Comparison of ENCODE assay signal across 8 cellular contexts in the genomic region with DNA sequence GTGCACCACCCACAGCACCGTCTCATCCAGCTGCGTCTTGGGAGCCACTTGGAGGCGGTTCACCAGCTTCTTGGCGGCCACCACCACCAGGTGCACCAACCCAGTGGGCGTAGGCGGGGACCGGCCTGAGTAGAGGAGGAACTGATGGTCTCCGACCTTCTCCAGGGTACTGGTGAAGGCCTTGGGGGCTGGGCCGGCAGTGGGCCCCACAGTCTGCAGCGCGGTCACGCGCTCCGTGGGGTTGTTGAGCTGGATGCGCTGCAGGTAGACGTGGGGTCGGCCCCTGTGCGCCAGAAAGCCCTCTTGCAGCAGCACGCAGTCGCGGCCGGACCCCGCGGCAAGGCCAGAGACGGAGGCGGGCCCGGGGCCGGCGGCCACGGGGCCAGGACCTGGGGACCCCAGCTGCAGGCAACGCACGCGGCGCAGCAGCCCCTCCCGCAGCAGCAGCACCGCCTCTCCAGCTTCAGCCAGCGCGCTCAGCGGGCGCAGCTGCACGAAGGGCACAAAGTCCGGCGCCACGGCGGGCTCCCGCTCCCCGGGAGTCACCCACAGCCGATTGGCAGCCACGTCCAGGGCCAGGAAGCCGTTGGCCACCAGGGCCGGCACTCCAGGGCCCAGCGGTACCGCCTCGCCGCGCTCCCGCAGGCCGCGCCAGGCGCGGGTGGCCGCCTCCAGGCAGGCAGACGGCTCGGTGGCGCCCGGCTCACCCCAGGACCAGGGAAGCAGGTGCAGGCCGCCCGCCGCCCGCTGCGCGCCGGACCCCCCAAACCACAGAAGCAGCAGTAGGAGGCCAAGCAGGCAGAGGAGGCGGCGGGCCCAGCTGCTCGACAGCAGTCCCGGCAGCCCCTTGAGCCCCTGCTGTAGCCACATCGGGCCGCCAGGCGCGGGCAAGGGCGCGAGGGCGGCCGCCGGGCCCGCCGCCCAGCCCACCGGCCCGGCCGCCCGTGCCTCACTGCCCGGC. TPM values are rescaled to one million over a fixed set of nuclear protein-coding genes. Genes with fewer than 3 reads are reported as not detected.
DNase-seq lines count a peak whose midpoint lies in the region; ATAC-seq, FAIRE-seq and TF ChIP-seq lines count a peak whose summit lies in the region.
"Not testable (repeated sequence)": the region's sequence is repeated elsewhere in the genome, so short reads cannot be mapped to it uniquely, and the experiment has no call there.

No MANE protein-coding gene starts in this region.

- not testable (repeated sequence) for H3K27ac ChIP-seq in A549; Panc1 (ENCODE audit: low read length); foreskin keratinocyte; kidney (ENCODE audit: low read depth in 2 of 2, low read length in 2 of 2)

- CTCF ChIA-PET in A549 (lab: Yijun Ruan, JAX); Panc1 (lab: Charles Lee): not testable (repeated sequence)

- H3K27me3 ChIP-seq in Panc1 (ENCODE audit: control insufficient read depth, insufficient read depth, low read length); foreskin keratinocyte: not testable (repeated sequence)

- intact Hi-C loops in Panc1 (cut with micrococcal nuclease; ENCODE audit: unreplicated experiment); kidney (cut with DNase I); natural killer cell (cut with micrococcal nuclease): not testable (repeated sequence)

- H3K9ac ChIP-seq in kidney (ENCODE audit: low read length in 2 of 2) = not testable (repeated sequence)

- in situ Hi-C loops in Panc1 (cut with HindIII; ENCODE audit: low pct_unique_long_range_greater_than_20kb, low sequenced_read_pairs) = not testable (repeated sequence)

- H3K4me3 Mint-ChIP-seq in natural killer cell = not testable (repeated sequence)
- H3K4me3 Mint-ChIP-seq in stimulated activated memory B cell treated with anti-CD40 and anti-IgM and Interleukin-4, amounts not matched to agents 10 μg/mL and 1 μg/mL and 100 μg/mL, for 72 hours = peak overlapping the region; percentile 72

- H3K36me3 ChIP-seq in Panc1 (ENCODE audit: control insufficient read depth, insufficient read depth, low read length); kidney (ENCODE audit: control insufficient read depth in 1 of 2, insufficient read depth in 2 of 2, low read length in 2 of 2): not testable (repeated sequence)

- H3K9me3 ChIP-seq in A549; Panc1 (ENCODE audit: control insufficient read depth, insufficient read depth, low read depth, low read length); kidney (ENCODE audit: control insufficient read depth in 1 of 2, low read length in 2 of 2): not testable (repeated sequence)

- not testable (repeated sequence) for BruUV-seq in Panc1 (replicated peaks; lab: Mats Ljungman, UMichigan)

- not testable (repeated sequence) for H3K4me3 ChIP-seq in A549; Panc1 (ENCODE audit: low read depth in 2 of 2, low read length in 2 of 2); kidney (ENCODE audit: low read length in 2 of 2)

- not testable (repeated sequence) for H3K4me1 ChIP-seq in A549; Panc1 (ENCODE audit: control insufficient read depth, insufficient read depth, low read length); foreskin keratinocyte; kidney (ENCODE audit: control insufficient read depth in 1 of 2, insufficient read depth in 1 of 2, low read depth in 1 of 2, low read length in 2 of 2)

- not testable (repeated sequence) for H3K4me2 ChIP-seq in A549

- not testable (repeated sequence) for DNase-seq in A549 (ENCODE audit: low read depth in 1 of 2, low spot score in 1 of 2); Panc1 (ENCODE audit: low read depth, low spot score); activated naive CD4-positive, alpha-beta T cell treated with anti-CD3 and anti-CD28 coated beads, Interleukin-2, amount 50 U/mL, for 72 hours (ENCODE audit: low spot score in 2 of 2); foreskin keratinocyte; natural killer cell
- DNase-seq in GM20000 (ENCODE audit: low spot score) = peak; percentile 26
- DNase-seq in kidney = peak; percentile 84

- H3K27me3 Mint-ChIP-seq in natural killer cell (ENCODE audit: low read depth in 2 of 2); stimulated activated memory B cell treated with anti-CD40 and anti-IgM and Interleukin-4, amounts not matched to agents 10 μg/mL and 1 μg/mL and 100 μg/mL, for 72 hours: not testable (repeated sequence)

- peak; percentile 26 to 51; a peak in 5 of 6 replicates for ATAC-seq in A549
- peak; percentile 44 for ATAC-seq in Panc1
- ATAC-seq in activated naive CD4-positive, alpha-beta T cell treated with anti-CD3 and anti-CD28 coated beads, Interleukin-2, amount 50 U/mL, for 72 hours = peak; percentile 38 to 59
- ATAC-seq in foreskin keratinocyte = peak; percentile 50
- ATAC-seq in natural killer cell = peak; percentile 43 to 54 (median 47)
- peak; percentile 90 for ATAC-seq in stimulated activated memory B cell treated with anti-CD40 and anti-IgM and Interleukin-4, amounts not matched to agents 10 μg/mL and 1 μg/mL and 100 μg/mL, for 72 hours

- 96% methylated on average over 66 of the region's 93 CpGs for WGBS in A549 (ENCODE audit: missing lambda C conversion rate)

- TF ChIP-seq CTCF in A549 (IDR thresholded peaks at IDR 0.05); GM20000 (IDR thresholded peaks at IDR 0.05; ENCODE audit: extremely low read depth, missing control alignments); Panc1 (IDR thresholded peaks at IDR 0.05); foreskin keratinocyte (conservative IDR thresholded peaks at IDR 0.05); kidney (IDR thresholded peaks at IDR 0.05; ENCODE audit: borderline replicate concordance, extremely low read depth, insufficient read depth); natural killer cell (IDR thresholded peaks at IDR 0.05): not testable (repeated sequence)

- POLR2A ChIA-PET in A549 (lab: Yijun Ruan, JAX); Panc1 (lab: Charles Lee): not testable (repeated sequence)

- H3K9me3 Mint-ChIP-seq in activated naive CD4-positive, alpha-beta T cell treated with anti-CD3 and anti-CD28 coated beads, Interleukin-2, amount 50 U/mL, for 72 hours; natural killer cell; stimulated activated memory B cell treated with anti-CD40 and anti-IgM and Interleukin-4, amounts not matched to agents 10 μg/mL and 1 μg/mL and 100 μg/mL, for 72 hours: not testable (repeated sequence)

- TF ChIP-seq RAD21 in A549 (conservative IDR thresholded peaks at IDR 0.05 in 1 of 2, IDR thresholded peaks at IDR 0.05 in 1 of 2) = not testable (repeated sequence)

- H3K4me1 Mint-ChIP-seq in natural killer cell = peaks cover 32 to 40% of the 10 kb centered on the region in 2 donors
- H3K4me1 Mint-ChIP-seq in stimulated activated memory B cell treated with anti-CD40 and anti-IgM and Interleukin-4, amounts not matched to agents 10 μg/mL and 1 μg/mL and 100 μg/mL, for 72 hours = peaks cover 36% of the 10 kb centered on the region

- not testable (repeated sequence) for TF ChIP-seq POLR2A in A549 (IDR thresholded peaks at IDR 0.05; ENCODE audit: low read length)

- not testable (repeated sequence) for FAIRE-seq in A549 (lab: Jason Lieb, UNC); kidney (lab: Jason Lieb, UNC)

- H3K27ac Mint-ChIP-seq in activated naive CD4-positive, alpha-beta T cell treated with anti-CD3 and anti-CD28 coated beads, Interleukin-2, amount 50 U/mL, for 72 hours; natural killer cell: not testable (repeated sequence)
- peak overlapping the region; percentile 38 for H3K27ac Mint-ChIP-seq in stimulated activated memory B cell treated with anti-CD40 and anti-IgM and Interleukin-4, amounts not matched to agents 10 μg/mL and 1 μg/mL and 100 μg/mL, for 72 hours

- TF ChIP-seq EP300 in A549 (IDR thresholded peaks at IDR 0.05) = not testable (repeated sequence)

- H3K36me3 Mint-ChIP-seq in activated naive CD4-positive, alpha-beta T cell treated with anti-CD3 and anti-CD28 coated beads, Interleukin-2, amount 50 U/mL, for 72 hours = peaks cover 9 to 14% of the 10 kb centered on the region in 2 donors
- H3K36me3 Mint-ChIP-seq in natural killer cell = not testable (repeated sequence)
- peaks cover 52% of the 10 kb centered on the region for H3K36me3 Mint-ChIP-seq in stimulated activated memory B cell treated with anti-CD40 and anti-IgM and Interleukin-4, amounts not matched to agents 10 μg/mL and 1 μg/mL and 100 μg/mL, for 72 hours

RNA-seq across cellular contexts. Expression of gene PDXDC1, which starts 14.7 kb away (rescaled TPM):
- polyA plus RNA-seq in A549 (2011; rRNA removed) (73.9 and 97.2 TPM in 2 replicates), A549 (2017; fragmentation: RNase III; extraction: RNeasy Plus Mini Kit Qiagen cat#74134 plus additional on column Dnase treatment) (71.4 to 78.2 TPM (median 71.7 TPM) in 3 replicates), foreskin keratinocyte (21.6 and 25.8 TPM in 2 replicates), kidney (ENCODE audit: insufficient read depth, low read depth, low replicate concordance) (56.5 TPM)
- 34.3 and 40.0 TPM in 2 replicates for polyA plus RNA-seq in A549 (2012; cell fraction: cytosol; rRNA removed)
- 31.9 and 52.8 TPM in 2 replicates for polyA plus RNA-seq in A549 (2012; cell fraction: nucleus; rRNA removed)
- polyA minus RNA-seq in A549 (2011; rRNA and poly(A)+ RNA removed) = 82.8 and 95.5 TPM in 2 replicates
- total RNA-seq in Panc1 (2021; ENCODE audit: unreplicated experiment) (103 TPM), foreskin keratinocyte (52.0 and 58.2 TPM in 2 replicates), kidney (113 TPM), natural killer cell (10 to 100 TPM; 72.7 to 88.2 (median 75.1) TPM)
- polyA plus RNA-seq in Panc1 (2012; ENCODE audit: insufficient read length) = 73.7 TPM
- 10 to 100 TPM; 50.6 to 80.4 TPM for total RNA-seq in activated naive CD4-positive, alpha-beta T cell treated with anti-CD3 and anti-CD28 coated beads, Interleukin-2, amount 50 U/mL, for 72 hours

RNA-seq across cellular contexts. Expression of gene NPIPA1, which starts 52.3 kb away (rescaled TPM):
- polyA plus RNA-seq in A549 (2011; rRNA removed) = 55.6 and 62.7 TPM in 2 replicates
- polyA plus RNA-seq in A549 (2012; cell fraction: cytosol; rRNA removed) = 45.4 and 59.4 TPM in 2 replicates
- polyA plus RNA-seq in A549 (2012; cell fraction: nucleus; rRNA removed) = 191 and 201 TPM in 2 replicates
- polyA plus RNA-seq in A549 (2017; fragmentation: RNase III; extraction: RNeasy Plus Mini Kit Qiagen cat#74134 plus additional on column Dnase treatment) = 55.4 to 61.2 TPM (median 59.9 TPM) in 3 replicates
- 11.1 and 16.3 TPM in 2 replicates for polyA minus RNA-seq in A549 (2011; rRNA and poly(A)+ RNA removed)
- 126 TPM for total RNA-seq in Panc1 (2021; ENCODE audit: unreplicated experiment)
- polyA plus RNA-seq in Panc1 (2012; ENCODE audit: insufficient read length) = 93.2 TPM
- total RNA-seq in activated naive CD4-positive, alpha-beta T cell treated with anti-CD3 and anti-CD28 coated beads, Interleukin-2, amount 50 U/mL, for 72 hours = 100 to 1,000 TPM in 1 of 2 donors, 10 to 100 TPM in 1; 85.7 to 106 TPM
- 35.7 and 42.8 TPM in 2 replicates for total RNA-seq in foreskin keratinocyte
- polyA plus RNA-seq in foreskin keratinocyte = 30.6 and 33.7 TPM in 2 replicates
- total RNA-seq in kidney = 79.3 TPM
- polyA plus RNA-seq in kidney (ENCODE audit: insufficient read depth, low read depth, low replicate concordance) = 26.7 TPM
- total RNA-seq in natural killer cell = 100 to 1,000 TPM; 123 to 136 (median 124) TPM

Comparison
In these comparisons a context has a peak if more than half of its experiments do, and no peak if none do; other contexts are left out.
1. ATAC-seq: peak in every context shown above with its lines; median percentile 90 in stimulated activated memory B cell treated with anti-CD40 and anti-IgM and Interleukin-4, amounts not matched to agents 10 μg/mL and 1 μg/mL and 100 μg/mL, for 72 hours; 50 in foreskin keratinocyte; 48 in activated naive CD4-positive, alpha-beta T cell treated with anti-CD3 and anti-CD28 coated beads, Interleukin-2, amount 50 U/mL, for 72 hours; 47 in natural killer cell; 44 in Panc1; 38 in A549.